14 cellular contexts compared by ENCODE assay signal in genomic region chr16:69618307-69618706, GRCh38. TPM values are rescaled to one million over a fixed set of nuclear protein-coding genes. Genes with fewer than 3 reads are reported as not detected.
A peak's percentile ranks its signal among the peaks of the same experiment; 100 is the strongest.
DNase-seq lines count a peak whose midpoint lies in the region; ATAC-seq lines count a peak whose summit lies in the region.
"Had no signal": no experiment of that assay in that cellular context is flagged by ENCODE, and none has a peak within 500 bp of the region (broad histone marks: within the 10 kb centered on the region; RNA-seq: fewer than 3 reads in every experiment).

No MANE protein-coding gene starts in this region.

- no peaks in the 10 kb centered on the region for H3K36me3 Mint-ChIP-seq in immature natural killer cell

- H3K27ac Mint-ChIP-seq in immature natural killer cell = no peak overlapping the region
- H3K27ac Mint-ChIP-seq: activated naive CD4-positive, alpha-beta T cell treated with anti-CD3 and anti-CD28 coated beads, Interleukin-2, amount 50 U/mL, for 72 hours; activated T-cell treated with anti-CD3 and anti-CD28 coated beads, Interleukin-2, amount 50 U/mL, for 24 hours had no signal

- peak; percentile 2 for DNase-seq in NCI-H446 treated with DMSO at 0.1 percent for 48 hours (lab: John Stamatoyannopoulos, UW)
- DNase-seq in dedifferentiated amniotic fluid mesenchymal stem cell (ENCODE audit: extremely low spot score) = peak; percentile 54
- no peak for DNase-seq in left cardiac atrium
- no peak for DNase-seq in sciatic nerve (ENCODE audit: low spot score)
- no peak for DNase-seq in immature natural killer cell
- DNase-seq in NCI-H2107 treated with DMSO at 0.1 percent for 48 hours (lab: John Stamatoyannopoulos, UW; ENCODE audit: unreplicated experiment) = no peak
- DNase-seq: activated T-cell treated with anti-CD3 and anti-CD28 coated beads, Interleukin-2, amount 50 U/mL, for 24 hours; BE2C; NCI-H1694; NCI-H526 treated with DMSO at 0.1 percent for 48 hours; small intestine had no signal

- intact Hi-C loops in left cardiac atrium (cut with DNase I) (loop anchor here in 1 of 2 donors (5.0 kb wide), 1 partner anchor 51 kb away; the partner anchor contains the start of gene NFAT5), sciatic nerve (cut with DNase I) (no loop called here)

- peak; percentile 38 to 69 for ATAC-seq in left cardiac atrium
- peak; percentile 78 for ATAC-seq in sciatic nerve
- ATAC-seq in GM19395 (IDR thresholded peaks at IDR 0.05; ENCODE audit: unreplicated experiment) = no peak
- no peak for ATAC-seq in GM19463 (IDR thresholded peaks at IDR 0.05; ENCODE audit: unreplicated experiment)
- ATAC-seq: activated naive CD4-positive, alpha-beta T cell treated with anti-CD3 and anti-CD28 coated beads, Interleukin-2, amount 50 U/mL, for 72 hours had no signal

- peaks cover 0 to 4% (median 1%) of the 10 kb centered on the region in 3 donors for H3K27me3 Mint-ChIP-seq in immature natural killer cell (ENCODE audit: low read depth in 3 of 3)
- H3K27me3 Mint-ChIP-seq: activated T-cell treated with anti-CD3 and anti-CD28 coated beads, Interleukin-2, amount 50 U/mL, for 24 hours had no signal

- no peak overlapping the region for H3K4me3 Mint-ChIP-seq in immature natural killer cell
- H3K4me3 Mint-ChIP-seq: activated T-cell treated with anti-CD3 and anti-CD28 coated beads, Interleukin-2, amount 50 U/mL, for 24 hours had no signal

- no peaks in the 10 kb centered on the region for H3K9me3 Mint-ChIP-seq in immature natural killer cell
- H3K9me3 Mint-ChIP-seq: activated naive CD4-positive, alpha-beta T cell treated with anti-CD3 and anti-CD28 coated beads, Interleukin-2, amount 50 U/mL, for 72 hours; activated T-cell treated with anti-CD3 and anti-CD28 coated beads, Interleukin-2, amount 50 U/mL, for 24 hours had no signal

- H3K4me1 Mint-ChIP-seq in immature natural killer cell = peaks cover 37 to 71% of the 10 kb centered on the region in 2 donors

RNA-seq across cellular contexts. Expression of gene NFAT5, which starts 52.5 kb away (rescaled TPM):
- total RNA-seq in left cardiac atrium (10 to 100 TPM; 19.7 to 23.6 TPM), sciatic nerve (87.0 TPM)
- polyA plus RNA-seq in immature natural killer cell = 10 to 100 TPM in 1 of 3 donors, 1 to 10 TPM in 2; 5.4 to 17.5 (median 7.9) TPM

Comparison
In these comparisons a context has a peak if more than half of its experiments do, and no peak if none do; other contexts are left out.
1. DNase-seq: peak in NCI-H446 treated with DMSO at 0.1 percent for 48 hours (single experiment) and dedifferentiated amniotic fluid mesenchymal stem cell (single experiment); none in left cardiac atrium (single experiment), sciatic nerve (single experiment), immature natural killer cell (0 of 3) and NCI-H2107 treated with DMSO at 0.1 percent for 48 hours (single experiment).
2. ATAC-seq: peak in left cardiac atrium (2 of 2) and sciatic nerve (single experiment); none in GM19395 (single experiment) and GM19463 (single experiment).